In genomic region chr1:15849775-15850449, GRCh38 we compare ENCODE assay signal across 8 cellular contexts. TPM values are rescaled to one million over a fixed set of nuclear protein-coding genes. Genes with fewer than 3 reads are reported as not detected.
DNase-seq lines count a peak whose midpoint lies in the region; ATAC-seq, FAIRE-seq and TF ChIP-seq lines count a peak whose summit lies in the region.

No MANE protein-coding gene starts in this region.

- POLR2A ChIA-PET in AG04449 (lab: Yijun Ruan, JAX) = interaction anchor here (1.0 kb wide), 1 partner anchor 99 kb away, joined by 3 read pairs; no protein-coding TSS in a partner anchor

- H3K4me1 Mint-ChIP-seq in naive B cell = peaks cover 42 to 72% (median 46%) of the 10 kb centered on the region in 3 donors

- intact Hi-C loops in transverse colon (cut with DNase I; ENCODE audit: low total_unique reads) = no loop called here

- CTCF ChIA-PET in AG04449 (lab: Yijun Ruan, JAX) = interaction anchor here (1.0 to 2.6 kb wide), 5 partner anchors 9 to 145 kb away, joined by 3 to 7 read pairs (median 4); no protein-coding TSS in a partner anchor

- H3K9me3 Mint-ChIP-seq in naive B cell = no peaks in the 10 kb centered on the region

- ATAC-seq in naive B cell (ENCODE audit: low read depth in 2 of 2) (no peak), HG03097 (IDR thresholded peaks at IDR 0.05; ENCODE audit: low FRiP score, unreplicated experiment) (no peak)

- H3K36me3 ChIP-seq in transverse colon = no peaks in the 10 kb centered on the region

- no peak for TF ChIP-seq EP300 in transverse colon (IDR thresholded peaks at IDR 0.05; ENCODE audit: low read depth)

- H3K4me3 Mint-ChIP-seq in naive B cell = peak overlapping the region; percentile 96 to 100 (median 98)

- 0 to 1% methylated on average over 12 to 16 of the region's 16 CpGs for WGBS in transverse colon (ENCODE audit: low coverage in 1 of 2), 2 donors

- peak overlapping the region; percentile 94 to 99 (median 98) for H3K27ac Mint-ChIP-seq in naive B cell

- DNase-seq in AG04449 (ENCODE audit: low read depth, low spot score) (no peak), H54 (ENCODE audit: insufficient read length, low spot score) (no peak), NCI-H460 (ENCODE audit: extremely low read depth, low read depth) (peak; percentile 32), epithelial cell of prostate (ENCODE audit: low read depth, low spot score) (no peak), naive B cell (peak; percentile 15), transverse colon (peak; percentile 49)
- peak; percentile 49 to 62 for DNase-seq in activated CD4-positive, alpha-beta T cell treated with anti-CD3 and anti-CD28 coated beads, Interleukin-2, amount 50 U/mL, for 48 hours

- TF ChIP-seq CTCF in AG04449 (IDR thresholded peaks at IDR 0.05; ENCODE audit: insufficient read depth, low read length, missing control alignments) = no peak
- TF ChIP-seq CTCF in transverse colon (IDR thresholded peaks at IDR 0.05) = no peak

- TF ChIP-seq POLR2A in H54 (IDR thresholded peaks at IDR 0.05; ENCODE audit: low read depth, low read length) (no peak), transverse colon (IDR thresholded peaks at IDR 0.05) (no peak)

- peak overlapping the region; percentile 92 for H3K4me3 ChIP-seq in AG04449 (ENCODE audit: low read depth, low read length)
- peak overlapping the region; percentile 50 to 98 (median 75) for H3K4me3 ChIP-seq in transverse colon

- no peaks in the 10 kb centered on the region for H3K9me3 ChIP-seq in transverse colon

- peak overlapping the region; percentile 90 for H3K27ac ChIP-seq in epithelial cell of prostate
- peak overlapping the region; percentile 94 to 99 (median 98) for H3K27ac ChIP-seq in transverse colon

- H3K4me1 ChIP-seq in transverse colon = peaks cover 8 to 71% (median 38%) of the 10 kb centered on the region in 4 donors

- H3K36me3 Mint-ChIP-seq in naive B cell = no peaks in the 10 kb centered on the region

- in situ Hi-C loops in transverse colon (cut with MboI; ENCODE audit: low pct_ligation_motif_present in 1 of 4, low pct_unique_long_range_greater_than_20kb in 1 of 4, low sequenced_read_pairs in 3 of 4) = no loop called here

- peak; percentile 6 for FAIRE-seq in H54 (lab: Jason Lieb, UNC)

- no peaks in the 10 kb centered on the region for H3K27me3 Mint-ChIP-seq in naive B cell

- no peaks in the 10 kb centered on the region for H3K27me3 ChIP-seq in transverse colon

RNA-seq across cellular contexts. Expression of gene SPEN, which starts 2.4 kb away (rescaled TPM):
- total RNA-seq in NCI-H460 (2014; rRNA removed; shearing (Covaris generic)) = 11.3 and 14.2 TPM in 2 replicates
- 3.8 and 5.0 TPM in 2 replicates for polyA plus RNA-seq in NCI-H460 (2014; cell fraction: nucleus; rRNA removed)
- 10 to 100 TPM in 4 of 6 donors, 1 to 10 TPM in 1, under 1 TPM in 1; 0.96 to 63.0 (median 11.5) TPM for polyA plus RNA-seq in naive B cell (ENCODE audit: low read depth in 6 of 6)
- 10 to 100 TPM; 28.4 to 81.9 (median 42.6) TPM for total RNA-seq in transverse colon

RNA-seq across cellular contexts. Expression of gene UQCRHL, which starts 42.5 kb away (rescaled TPM):
- total RNA-seq in NCI-H460 (2014; rRNA removed; shearing (Covaris generic)) = 7.5 and 7.9 TPM in 2 replicates
- polyA plus RNA-seq in NCI-H460 (2014; cell fraction: nucleus; rRNA removed) = 1.2 and 1.4 TPM in 2 replicates
- polyA plus RNA-seq in naive B cell (ENCODE audit: low read depth in 6 of 6) = 1 to 10 TPM in 3 of 6 donors, under 1 TPM in 3; 0.11 to 1.3 (median 0.94) TPM
- 1 to 10 TPM in 3 of 4 donors, under 1 TPM in 1; 0.75 to 3.0 (median 1.7) TPM for total RNA-seq in transverse colon

Comparison
In these comparisons a context has a peak if more than half of its experiments do, and no peak if none do; other contexts are left out.
1. DNase-seq: peak in NCI-H460 (single experiment), activated CD4-positive, alpha-beta T cell treated with anti-CD3 and anti-CD28 coated beads, Interleukin-2, amount 50 U/mL, for 48 hours (2 of 2), naive B cell (single experiment) and transverse colon (single experiment); none in AG04449 (single experiment), H54 (single experiment) and epithelial cell of prostate (single experiment).